Comparison of ENCODE assay signal across 8 cellular contexts in genomic region chr7:107891619-107892366, GRCh38. TPM values are rescaled to one million over a fixed set of nuclear protein-coding genes. Genes with fewer than 3 reads are reported as not detected.
DNase-seq lines count a peak whose midpoint lies in the region; ATAC-seq, FAIRE-seq and TF ChIP-seq lines count a peak whose summit lies in the region.

No MANE protein-coding gene starts in this region.

- no peak for TF ChIP-seq CTCF in right atrium auricular region (IDR thresholded peaks at IDR 0.05)
- no peak for TF ChIP-seq CTCF in endothelial cell (IDR thresholded peaks at IDR 0.05; ENCODE audit: unreplicated experiment)
- no peak for TF ChIP-seq CTCF in omental fat pad (IDR thresholded peaks at IDR 0.05)
- TF ChIP-seq CTCF in D721Med (IDR thresholded peaks at IDR 0.05; ENCODE audit: insufficient read depth, missing control alignments): no peak

- H3K9me3 Mint-ChIP-seq in endothelial cell (ENCODE audit: unreplicated experiment): no peaks in the 10 kb centered on the region

- peaks cover 17% of the 10 kb centered on the region for H3K36me3 Mint-ChIP-seq in endothelial cell (ENCODE audit: low read depth, unreplicated experiment)

- peaks cover 0 to 30% of the 10 kb centered on the region in 2 donors for H3K4me1 ChIP-seq in right atrium auricular region
- H3K4me1 ChIP-seq in SJSA1 (replicated peaks): peaks cover 11% of the 10 kb centered on the region

- no peak for ATAC-seq in Right ventricle myocardium superior (ENCODE audit: poor library complexity)
- ATAC-seq in HG02885 (IDR thresholded peaks at IDR 0.05; ENCODE audit: poor library complexity, unreplicated experiment): peak; percentile 13
- peak; percentile 54 for ATAC-seq in omental fat pad (ENCODE audit: low FRiP score)

- intact Hi-C loops in Right ventricle myocardium superior (cut with DNase I): no loop called here

- no peak for FAIRE-seq in D721Med (lab: Jason Lieb, UNC)

- no peaks in the 10 kb centered on the region for H3K27me3 ChIP-seq in right atrium auricular region
- no peaks in the 10 kb centered on the region for H3K27me3 ChIP-seq in SJSA1 (replicated peaks)

- H3K27ac Mint-ChIP-seq in endothelial cell (ENCODE audit: unreplicated experiment): peak overlapping the region; percentile 84

- H3K4me3 ChIP-seq in right atrium auricular region: peak overlapping the region; percentile 55 to 80
- peak overlapping the region; percentile 71 for H3K4me3 ChIP-seq in SJSA1

- peak overlapping the region; percentile 92 to 99 for H3K27ac ChIP-seq in right atrium auricular region
- H3K27ac ChIP-seq in SJSA1: peak overlapping the region; percentile 72

- no peak for DNase-seq in right atrium auricular region (ENCODE audit: low spot score)
- DNase-seq in Right ventricle myocardium superior: no peak
- no peak for DNase-seq in SJSA1 (ENCODE audit: low read depth in 1 of 2, low spot score in 2 of 2)
- DNase-seq in endothelial cell (ENCODE audit: low spot score): no peak
- no peak for DNase-seq in omental fat pad (ENCODE audit: low spot score)
- DNase-seq in hepatic stellate cell (ENCODE audit: low spot score): no peak
- no peak for DNase-seq in D721Med (ENCODE audit: insufficient read length, low spot score)

- peaks cover 9% of the 10 kb centered on the region for H3K36me3 ChIP-seq in right atrium auricular region
- peaks cover 40% of the 10 kb centered on the region for H3K36me3 ChIP-seq in SJSA1

- H3K9me3 ChIP-seq in right atrium auricular region (no peaks in the 10 kb centered on the region), SJSA1 (replicated peaks) (no peaks in the 10 kb centered on the region)

- peak overlapping the region; percentile 100 for H3K4me3 Mint-ChIP-seq in endothelial cell (ENCODE audit: unreplicated experiment)

- H3K4me1 Mint-ChIP-seq in endothelial cell (ENCODE audit: unreplicated experiment): peaks cover 22% of the 10 kb centered on the region

- H3K27me3 Mint-ChIP-seq in endothelial cell (ENCODE audit: unreplicated experiment): peaks cover 7% of the 10 kb centered on the region

RNA-seq across cellular contexts. Expression of gene DLD, which starts 0.8 kb away (rescaled TPM):
- total RNA-seq in right atrium auricular region: 100 to 1,000 TPM in 1 of 2 donors, 10 to 100 TPM in 1; 52.9 to 153 TPM
- 318 TPM for total RNA-seq in Right ventricle myocardium superior
- total RNA-seq in SJSA1 (2014; rRNA removed; shearing (Covaris generic)): 113 and 119 TPM in 2 replicates
- 89.9 TPM for total RNA-seq in endothelial cell (ENCODE audit: unreplicated experiment)
- 100 to 1,000 TPM in 1 of 4 donors, 10 to 100 TPM in 3; 46.0 to 112 (median 59.2) TPM for total RNA-seq in omental fat pad
